13 cellular contexts compared by ENCODE assay signal in the genomic region with DNA sequence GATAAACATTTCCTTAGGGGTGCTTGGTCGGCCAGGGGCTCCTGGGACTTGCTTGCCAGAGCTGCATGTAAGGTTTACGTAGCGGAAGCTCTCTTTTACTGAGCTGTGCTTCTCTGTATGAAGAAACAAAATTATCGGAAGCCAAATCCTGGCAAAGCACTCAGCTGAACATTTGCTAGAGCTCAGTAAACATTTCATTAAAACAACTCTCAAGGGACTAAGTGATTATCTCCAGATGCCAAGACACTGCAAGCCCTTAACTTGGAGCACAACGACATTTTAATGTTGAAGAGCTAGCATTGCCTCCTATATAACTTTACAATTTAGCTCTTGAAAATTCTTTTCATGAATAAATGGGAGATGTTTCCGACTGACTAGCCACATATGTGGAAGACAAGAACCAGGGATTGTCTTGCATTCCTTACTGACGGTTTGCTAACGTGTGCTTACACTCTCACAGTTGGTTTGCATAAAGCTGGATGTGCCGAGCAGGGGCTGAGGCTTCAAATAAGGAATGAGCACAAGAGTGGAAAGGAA. TPM values are rescaled to one million over a fixed set of nuclear protein-coding genes. Genes with fewer than 3 reads are reported as not detected.
DNase-seq lines count a peak whose midpoint lies in the region; ATAC-seq and TF ChIP-seq lines count a peak whose summit lies in the region.
"Had no signal": no experiment of that assay in that cellular context is flagged by ENCODE, and none has a peak within 500 bp of the region (broad histone marks: within the 10 kb centered on the region; RNA-seq: fewer than 3 reads in every experiment).

No MANE protein-coding gene starts in this region.

- H3K9me3 ChIP-seq in adipocyte (ENCODE audit: control insufficient read depth, low read length) (no peaks in the 10 kb centered on the region), thyroid gland (no peaks in the 10 kb centered on the region)

- no peak for TF ChIP-seq CTCF in thyroid gland (IDR thresholded peaks at IDR 0.05)

- no peaks in the 10 kb centered on the region for H3K36me3 Mint-ChIP-seq in activated T-helper 2 cell treated with anti-CD3 and anti-CD28 coated beads, Interferon-gamma antibody, Interleukin-2, Interleukin-4, amounts not matched to agents 10 μg/mL and 5 μg/mL and 100 μg/mL, durations not matched to agents 14 hours and 24 hours and 36 hours (ENCODE audit: low read depth)

- no peaks in the 10 kb centered on the region for H3K4me1 Mint-ChIP-seq in activated T-helper 2 cell treated with anti-CD3 and anti-CD28 coated beads, Interferon-gamma antibody, Interleukin-2, Interleukin-4, amounts not matched to agents 10 μg/mL and 5 μg/mL and 100 μg/mL, durations not matched to agents 14 hours and 24 hours and 36 hours (ENCODE audit: low read depth)
- H3K4me1 Mint-ChIP-seq: activated naive CD8-positive, alpha-beta T cell treated with anti-CD3 and anti-CD28 coated beads, Interleukin-2, amount 50 U/mL, for 24 hours had no signal

- 21% methylated on average over 9 of the region's 9 CpGs for WGBS in thyroid gland, 2 donors

- H3K27me3 Mint-ChIP-seq in activated T-helper 2 cell treated with anti-CD3 and anti-CD28 coated beads, Interferon-gamma antibody, Interleukin-2, Interleukin-4, amounts not matched to agents 10 μg/mL and 5 μg/mL and 100 μg/mL, durations not matched to agents 14 hours and 24 hours and 36 hours (ENCODE audit: low read depth): peaks cover 16% of the 10 kb centered on the region
- H3K27me3 Mint-ChIP-seq: activated naive CD8-positive, alpha-beta T cell treated with anti-CD3 and anti-CD28 coated beads, Interleukin-2, amount 50 U/mL, for 24 hours had no signal

- intact Hi-C loops in thyroid gland (cut with DNase I): no loop called here
- intact Hi-C loops in activated T-helper 2 cell treated with anti-CD3 and anti-CD28 coated beads, Interferon-gamma antibody, Interleukin-2, Interleukin-4, amounts not matched to agents 10 μg/mL and 5 μg/mL and 100 μg/mL, durations not matched to agents 14 hours and 24 hours and 36 hours (cut with micrococcal nuclease): no loop called here

- H3K27ac ChIP-seq in thyroid gland: peak overlapping the region; percentile 67 to 79 (median 76)
- H3K27ac ChIP-seq: 22Rv1, KMS-11 had no signal

- no peak for ATAC-seq in HG02610 (IDR thresholded peaks at IDR 0.05; ENCODE audit: unreplicated experiment)
- ATAC-seq: activated naive CD8-positive, alpha-beta T cell treated with anti-CD3 and anti-CD28 coated beads, Interleukin-2, amount 50 U/mL, for 24 hours had no signal

- peak; percentile 41 for DNase-seq in NCI-H1092 treated with DMSO at 0.1 percent for 48 hours (lab: John Stamatoyannopoulos, UW)
- DNase-seq in NCI-H1092 (lab: John Stamatoyannopoulos, UW): no peak
- peak; percentile 75 for DNase-seq in adipocyte (ENCODE audit: low read depth)
- DNase-seq in iris pigment epithelial cell (ENCODE audit: low read depth): peak; percentile 13
- DNase-seq in thyroid gland: peak; percentile 15 to 17
- DNase-seq in activated T-helper 2 cell treated with anti-CD3 and anti-CD28 coated beads, Interferon-gamma antibody, Interleukin-2, Interleukin-4, amounts not matched to agents 10 μg/mL and 5 μg/mL and 100 μg/mL, durations not matched to agents 14 hours and 24 hours and 36 hours (ENCODE audit: low spot score): no peak
- DNase-seq in AML-193 (lab: John Stamatoyannopoulos, UW): no peak
- DNase-seq: activated naive CD8-positive, alpha-beta T cell treated with anti-CD3 and anti-CD28 coated beads, Interleukin-2, amount 50 U/mL, for 24 hours; kidney; NCI-H748 treated with DMSO at 0.1 percent for 48 hours had no signal

- H3K36me3 ChIP-seq in adipocyte (ENCODE audit: control insufficient read depth, insufficient read depth, low read length, severe bottlenecking) (no peaks in the 10 kb centered on the region), thyroid gland (no peaks in the 10 kb centered on the region)

- H3K9me3 Mint-ChIP-seq in activated T-helper 2 cell treated with anti-CD3 and anti-CD28 coated beads, Interferon-gamma antibody, Interleukin-2, Interleukin-4, amounts not matched to agents 10 μg/mL and 5 μg/mL and 100 μg/mL, durations not matched to agents 14 hours and 24 hours and 36 hours: no peaks in the 10 kb centered on the region
- H3K9me3 Mint-ChIP-seq: activated naive CD8-positive, alpha-beta T cell treated with anti-CD3 and anti-CD28 coated beads, Interleukin-2, amount 50 U/mL, for 24 hours had no signal

- H3K4me3 ChIP-seq in adipocyte (ENCODE audit: low read length) (peak overlapping the region; percentile 62), thyroid gland (replicated peaks in 1 of 3) (no peak overlapping the region)

- H3K4me3 Mint-ChIP-seq in activated T-helper 2 cell treated with anti-CD3 and anti-CD28 coated beads, Interferon-gamma antibody, Interleukin-2, Interleukin-4, amounts not matched to agents 10 μg/mL and 5 μg/mL and 100 μg/mL, durations not matched to agents 14 hours and 24 hours and 36 hours (ENCODE audit: low read depth): no peak overlapping the region
- H3K4me3 Mint-ChIP-seq: activated naive CD8-positive, alpha-beta T cell treated with anti-CD3 and anti-CD28 coated beads, Interleukin-2, amount 50 U/mL, for 24 hours had no signal

- H3K9ac ChIP-seq in adipocyte (ENCODE audit: low read length): peak overlapping the region; percentile 15
- H3K9ac ChIP-seq: KMS-11 had no signal

- peaks cover 20% of the 10 kb centered on the region for H3K4me1 ChIP-seq in adipocyte (ENCODE audit: control insufficient read depth, insufficient read depth, low read length)
- H3K4me1 ChIP-seq in thyroid gland: peaks cover 20 to 32% of the 10 kb centered on the region in 2 donors

- TF ChIP-seq POLR2A in thyroid gland (IDR thresholded peaks at IDR 0.05): no peak

- no peak overlapping the region for H3K27ac Mint-ChIP-seq in activated T-helper 2 cell treated with anti-CD3 and anti-CD28 coated beads, Interferon-gamma antibody, Interleukin-2, Interleukin-4, amounts not matched to agents 10 μg/mL and 5 μg/mL and 100 μg/mL, durations not matched to agents 14 hours and 24 hours and 36 hours
- H3K27ac Mint-ChIP-seq: activated naive CD8-positive, alpha-beta T cell treated with anti-CD3 and anti-CD28 coated beads, Interleukin-2, amount 50 U/mL, for 24 hours had no signal

- H3K27me3 ChIP-seq in adipocyte (replicated peaks; ENCODE audit: control insufficient read depth, insufficient read depth, low read length) (peaks cover 3% of the 10 kb centered on the region), thyroid gland (no peaks in the 10 kb centered on the region)

RNA-seq across cellular contexts. Expression of a gene that starts 43.3 kb away (rescaled TPM):
- total RNA-seq in thyroid gland: 1 to 10 TPM; 1.2 to 4.9 (median 3.1) TPM
- 0.18 TPM in 1 of 2 replicates, not detected in the other for total RNA-seq in activated T-helper 2 cell treated with anti-CD3 and anti-CD28 coated beads, Interferon-gamma antibody, Interleukin-2, Interleukin-4, amounts not matched to agents 10 μg/mL and 5 μg/mL and 100 μg/mL, durations not matched to agents 14 hours and 24 hours and 36 hours

RNA-seq across cellular contexts. Expression of a gene that starts 44.3 kb away (rescaled TPM):
- 1 to 10 TPM in 2 of 4 donors, under 1 TPM in 2; 0.56 to 6.6 (median 1.2) TPM for total RNA-seq in thyroid gland
- total RNA-seq in activated T-helper 2 cell treated with anti-CD3 and anti-CD28 coated beads, Interferon-gamma antibody, Interleukin-2, Interleukin-4, amounts not matched to agents 10 μg/mL and 5 μg/mL and 100 μg/mL, durations not matched to agents 14 hours and 24 hours and 36 hours: 5.0 and 5.5 TPM in 2 replicates

Comparison
In these comparisons a context has a peak if more than half of its experiments do, and no peak if none do; other contexts are left out.
1. DNase-seq: peak in NCI-H1092 treated with DMSO at 0.1 percent for 48 hours (single experiment), adipocyte (single experiment), iris pigment epithelial cell (single experiment) and thyroid gland (2 of 2); none in NCI-H1092 (single experiment), activated T-helper 2 cell treated with anti-CD3 and anti-CD28 coated beads, Interferon-gamma antibody, Interleukin-2, Interleukin-4, amounts not matched to agents 10 μg/mL and 5 μg/mL and 100 μg/mL, durations not matched to agents 14 hours and 24 hours and 36 hours (single experiment) and AML-193 (0 of 2).